12 cellular contexts compared by ENCODE assay signal in genomic region chr11:20368441-20368840, GRCh38. TPM values are rescaled to one million over a fixed set of nuclear protein-coding genes. Genes with fewer than 3 reads are reported as not detected.
DNase-seq lines count a peak whose midpoint lies in the region; ATAC-seq, FAIRE-seq and TF ChIP-seq lines count a peak whose summit lies in the region.
"Had no signal": no experiment of that assay in that cellular context is flagged by ENCODE, and none has a peak within 500 bp of the region (broad histone marks: within the 10 kb centered on the region; RNA-seq: fewer than 3 reads in every experiment).

No MANE protein-coding gene starts in this region.

- H2BK12ac ChIP-seq in H1 (ENCODE audit: low read depth, low read length), result no peak overlapping the region

- H2BK20ac ChIP-seq in H1 (ENCODE audit: low read length), result no peak overlapping the region

- H3K27me3 ChIP-seq in H1 (replicated peaks in 1 of 4; ENCODE audit: control insufficient read depth in 3 of 4, extremely low read depth in 1 of 4, insufficient read depth in 3 of 4, low read length in 3 of 4), result peaks cover 0 to 6% (median 4%) of the 10 kb centered on the region in 4 experiments; a peak in 6 of 7 replicates
- H3K27me3 ChIP-seq in smooth muscle cell (ENCODE audit: low read depth), result no peaks in the 10 kb centered on the region

- no peak for TF ChIP-seq RAD21 in H1 (IDR thresholded peaks at IDR 0.05 in 1 of 2, conservative IDR thresholded peaks at IDR 0.05 in 1 of 2; ENCODE audit: low read depth in 2 of 2, low read length in 2 of 2)

- H3K23ac ChIP-seq in H1 (ENCODE audit: insufficient read length), result no peak overlapping the region

- DNase-seq in activated CD4-positive, alpha-beta T cell treated with anti-CD3 and anti-CD28 coated beads for 36 hours, result no peak
- no peak for DNase-seq in activated CD4-positive, alpha-beta T cell treated with anti-CD3 and anti-CD28 coated beads, Interleukin-2, amount 50 U/mL, for 4 hours
- DNase-seq in RWPE1 (ENCODE audit: low spot score) (peak; percentile 78), H1 (ENCODE audit: low read depth in 1 of 2, low spot score in 2 of 2) (no peak), smooth muscle cell (lab: John Stamatoyannopoulos, UW; ENCODE audit: unreplicated experiment) (no peak), SW 1271 (lab: John Stamatoyannopoulos, UW) (no peak), cerebellum (ENCODE audit: low spot score) (no peak)
- DNase-seq: immature natural killer cell, NCI-H187 treated with DMSO at 0.1 percent for 48 hours had no signal

- H2BK5ac ChIP-seq in H1 (ENCODE audit: low read depth, low read length), result no peak overlapping the region

- TF ChIP-seq CTCF in RWPE1 (conservative IDR thresholded peaks at IDR 0.05; ENCODE audit: low read depth), result no peak
- TF ChIP-seq CTCF in H1 (IDR thresholded peaks at IDR 0.05; ENCODE audit: control extremely low read depth in 1 of 3, insufficient read depth in 1 of 3, low read depth in 1 of 3, low read length in 3 of 3), result no peak
- no peak for TF ChIP-seq CTCF in smooth muscle cell (IDR thresholded peaks at IDR 0.05; ENCODE audit: borderline replicate concordance, insufficient read depth, poor library complexity, severe bottlenecking)

- no peak overlapping the region for H4K5ac ChIP-seq in H1 (ENCODE audit: insufficient read length, low read depth, low read length)

- peaks cover 0 to 3% (median 0%) of the 10 kb centered on the region in 4 experiments; a peak in 1 of 8 replicates for H3K36me3 ChIP-seq in H1 (ENCODE audit: control insufficient read depth in 2 of 4, insufficient read depth in 4 of 4, low read length in 3 of 4)
- H3K36me3 ChIP-seq in smooth muscle cell (ENCODE audit: low read depth), result no peaks in the 10 kb centered on the region

- no peak overlapping the region for H3K4me2 ChIP-seq in H1 (ENCODE audit: insufficient read depth in 1 of 2, low read depth in 2 of 2, low read length in 2 of 2)
- H3K4me2 ChIP-seq in smooth muscle cell, result peak overlapping the region; percentile 43

- no peak for TF ChIP-seq EP300 in H1 (IDR thresholded peaks at IDR 0.05; ENCODE audit: borderline replicate concordance in 1 of 2, low read depth in 2 of 2, low read length in 2 of 2)

- H3K9me3 ChIP-seq in H1 (ENCODE audit: insufficient read depth in 2 of 2, low read depth in 1 of 2, low read length in 1 of 2), result no peaks in the 10 kb centered on the region
- H3K9me3 ChIP-seq in smooth muscle cell (replicated peaks; ENCODE audit: low read depth), result no peaks in the 10 kb centered on the region

- H4K8ac ChIP-seq in H1 (ENCODE audit: extremely low read depth, insufficient read depth, low read length), result no peak overlapping the region

- peaks cover 6% of the 10 kb centered on the region; the same call in 1 of the 2 replicates for H3K23me2 ChIP-seq in H1 (ENCODE audit: low read depth, low read length)

- H3K4me1 ChIP-seq in H1 (replicated peaks in 1 of 4; ENCODE audit: control insufficient read depth in 3 of 4, insufficient read depth in 4 of 4, low read length in 3 of 4) (peaks cover 2 to 13% (median 7%) of the 10 kb centered on the region in 4 experiments; a peak in 6 of 7 replicates), smooth muscle cell (ENCODE audit: low read depth) (peaks cover 21% of the 10 kb centered on the region)

- FAIRE-seq in H1 (lab: Jason Lieb, UNC), result no peak
- FAIRE-seq: HTR-8/SVneo had no signal

- H3K4ac ChIP-seq in H1 (replicated peaks; ENCODE audit: insufficient read length, low read depth, low read length), result no peak overlapping the region

- no peak overlapping the region for H2BK120ac ChIP-seq in H1 (replicated peaks; ENCODE audit: low read depth, low read length)

- H3K4me3 Mint-ChIP-seq in activated CD4-positive, alpha-beta T cell treated with anti-CD3 and anti-CD28 coated beads for 36 hours, result peak overlapping the region; percentile 21
- H3K4me3 Mint-ChIP-seq: immature natural killer cell, nephron had no signal

- ATAC-seq in activated CD4-positive, alpha-beta T cell treated with anti-CD3 and anti-CD28 coated beads for 36 hours, result no peak
- ATAC-seq in HG03108 (IDR thresholded peaks at IDR 0.05; ENCODE audit: unreplicated experiment), result no peak

- H3K79me2 ChIP-seq in H1 (ENCODE audit: control insufficient read depth in 1 of 2, insufficient read depth in 2 of 2, low read length in 2 of 2) (no peaks in the 10 kb centered on the region), smooth muscle cell (ENCODE audit: low read depth) (peaks cover 4% of the 10 kb centered on the region)

- H3K27ac ChIP-seq in RWPE1 (peak overlapping the region; percentile 28; the same call in 1 of the 2 replicates), H1 (ENCODE audit: low read depth, low read length) (no peak overlapping the region), smooth muscle cell (ENCODE audit: low read depth) (peak overlapping the region; percentile 88)

- H3K36me3 Mint-ChIP-seq in activated CD4-positive, alpha-beta T cell treated with anti-CD3 and anti-CD28 coated beads for 36 hours (ENCODE audit: low read depth), result peaks cover 72% of the 10 kb centered on the region

- H3F3A ChIP-seq in smooth muscle cell (ENCODE audit: low read depth), result peaks cover 9% of the 10 kb centered on the region

- no peak for TF ChIP-seq POLR2A in H1 (IDR thresholded peaks at IDR 0.05; ENCODE audit: control extremely low read depth in 1 of 2, low read depth in 2 of 2, low read length in 2 of 2)

- no peak overlapping the region for H2BK15ac ChIP-seq in H1 (ENCODE audit: low read length)

- no peaks in the 10 kb centered on the region for H3K79me1 ChIP-seq in H1 (ENCODE audit: low read depth, low read length)

- no peaks in the 10 kb centered on the region for H3K9me3 Mint-ChIP-seq in activated CD4-positive, alpha-beta T cell treated with anti-CD3 and anti-CD28 coated beads for 36 hours (ENCODE audit: low read depth)
- H3K9me3 Mint-ChIP-seq: immature natural killer cell, nephron had no signal

- H3K27ac Mint-ChIP-seq in activated CD4-positive, alpha-beta T cell treated with anti-CD3 and anti-CD28 coated beads for 36 hours, result peak overlapping the region; percentile 84
- H3K27ac Mint-ChIP-seq: nephron had no signal

- H2AK5ac ChIP-seq in H1 (ENCODE audit: low read depth, low read length), result no peak overlapping the region

- H2AFZ ChIP-seq in H1 (ENCODE audit: low read length), result no peak overlapping the region
- no peak overlapping the region for H2AFZ ChIP-seq in smooth muscle cell (ENCODE audit: low read depth)

- H4K20me1 ChIP-seq in H1 (replicated peaks in 1 of 2; ENCODE audit: control insufficient read depth in 1 of 2, insufficient read depth in 2 of 2, low read length in 2 of 2) (no peaks in the 10 kb centered on the region), smooth muscle cell (ENCODE audit: low read depth) (no peaks in the 10 kb centered on the region)

- H3K4me1 Mint-ChIP-seq in activated CD4-positive, alpha-beta T cell treated with anti-CD3 and anti-CD28 coated beads for 36 hours, result peaks cover 48% of the 10 kb centered on the region

- intact Hi-C loops in activated CD4-positive, alpha-beta T cell treated with anti-CD3 and anti-CD28 coated beads for 36 hours (cut with DNase I, micrococcal nuclease), result loop anchor here in 1 of 2 experiments (10.0 kb wide), 3 partner anchors 394 to 1734 kb away; partner anchors contain the start of gene SPTY2D1

- H3K56ac ChIP-seq in H1 (replicated peaks; ENCODE audit: insufficient read length, low read depth, low read length), result no peak overlapping the region

- H4K91ac ChIP-seq in H1 (replicated peaks; ENCODE audit: insufficient read length, low read length), result no peak overlapping the region

- no peak overlapping the region for H3K14ac ChIP-seq in H1 (ENCODE audit: insufficient read length)

- no peak overlapping the region for H3K18ac ChIP-seq in H1 (ENCODE audit: extremely low read depth, low read length)

- H3K4me3 ChIP-seq in H1 (ENCODE audit: extremely low read depth in 1 of 4, insufficient read depth in 2 of 4, low read depth in 3 of 4, low read length in 4 of 4), result no peak overlapping the region
- H3K4me3 ChIP-seq in smooth muscle cell, result no peak overlapping the region

- CTCF ChIA-PET in activated CD4-positive, alpha-beta T cell treated with anti-CD3 and anti-CD28 coated beads for 36 hours (lab: Charles Lee), result interaction anchor here (0.7 to 4.2 kb wide), 3 partner anchors 14 to 17 kb away, joined by 3 to 24 read pairs (median 4); no protein-coding TSS in a partner anchor
- CTCF ChIA-PET in RWPE1 (lab: Yijun Ruan, JAX) (interaction anchor here (0.6 to 1.6 kb wide), 2 partner anchors 18 to 131 kb away, joined by 3 to 11 read pairs; no protein-coding TSS in a partner anchor), H1 (lab: Charles Lee; ENCODE audit: partially characterized antibody) (interaction anchor here (1.4 to 7.7 kb wide), 2 partner anchors 14 to 240 kb away, joined by 3 to 49 read pairs; no protein-coding TSS in a partner anchor)

- POLR2A ChIA-PET in activated CD4-positive, alpha-beta T cell treated with anti-CD3 and anti-CD28 coated beads for 36 hours (lab: Charles Lee), result no interaction called here
- POLR2A ChIA-PET in RWPE1 (lab: Yijun Ruan, JAX; ENCODE audit: low non-redundant PET) (no interaction called here), H1 (lab: Charles Lee; ENCODE audit: partially characterized antibody) (no interaction called here)

- H3K27me3 Mint-ChIP-seq in activated CD4-positive, alpha-beta T cell treated with anti-CD3 and anti-CD28 coated beads for 36 hours, result no peaks in the 10 kb centered on the region

- H3K9ac ChIP-seq in H1 (replicated peaks in 1 of 4; ENCODE audit: extremely low read depth in 1 of 4, low read depth in 3 of 4, low read length in 3 of 4) (no peak overlapping the region), smooth muscle cell (ENCODE audit: low read depth) (peak overlapping the region; percentile 3)

RNA-seq across cellular contexts. Expression of gene HTATIP2, which starts 4.9 kb away (rescaled TPM):
- 10 to 100 TPM; 41.4 to 60.4 TPM for total RNA-seq in activated CD4-positive, alpha-beta T cell treated with anti-CD3 and anti-CD28 coated beads for 36 hours
- total RNA-seq in H1 (2021; fragmentation: NEBNext Ultra II Directional; extraction: Animal tissue kit (Norgen Biotek cat#: 25700)), result 33.1 and 37.1 TPM in 2 replicates
- 14.0 and 22.6 TPM in 2 replicates for polyA plus RNA-seq in H1 (2011; rRNA removed)
- polyA plus RNA-seq in H1 (2011; cell fraction: cytosol; rRNA removed), result 38.6 TPM
- 10.1 TPM for polyA plus RNA-seq in H1 (2011; cell fraction: nucleus; rRNA removed)
- polyA plus RNA-seq in H1 (2012, experiment 1 of 2), result 36.4 to 50.7 TPM (median 42.5 TPM) in 4 replicates
- polyA plus RNA-seq in H1 (2012, experiment 2 of 2), result 12.0 TPM
- polyA plus RNA-seq in H1 (2013, experiment 1 of 2), result 31.4 TPM
- polyA plus RNA-seq in H1 (2013, experiment 2 of 2), result 35.3 TPM
- polyA minus RNA-seq in H1 (2011; rRNA and poly(A)+ RNA removed), result 15.5 and 18.6 TPM in 2 replicates
- 10.8 TPM for polyA minus RNA-seq in H1 (2011; cell fraction: cytosol; rRNA and poly(A)+ RNA removed)
- 14.2 TPM for polyA minus RNA-seq in H1 (2011; cell fraction: nucleus; rRNA and poly(A)+ RNA removed)
- total RNA-seq in smooth muscle cell, result 29.1 and 34.1 TPM in 2 replicates
- 38.4 and 44.9 TPM in 2 replicates for polyA plus RNA-seq in smooth muscle cell
- total RNA-seq in cerebellum, result 0.91 TPM

RNA-seq across cellular contexts. Expression of gene PRMT3, which starts 19.1 kb away (rescaled TPM):
- 10 to 100 TPM; 36.5 to 39.0 TPM for total RNA-seq in activated CD4-positive, alpha-beta T cell treated with anti-CD3 and anti-CD28 coated beads for 36 hours
- total RNA-seq in H1 (2021; fragmentation: NEBNext Ultra II Directional; extraction: Animal tissue kit (Norgen Biotek cat#: 25700)), result 25.0 and 26.5 TPM in 2 replicates
- polyA plus RNA-seq in H1 (2011; rRNA removed) (9.2 and 11.2 TPM in 2 replicates), smooth muscle cell (8.1 and 8.8 TPM in 2 replicates)
- 16.1 TPM for polyA plus RNA-seq in H1 (2011; cell fraction: cytosol; rRNA removed)
- 9.4 TPM for polyA plus RNA-seq in H1 (2011; cell fraction: nucleus; rRNA removed)
- 14.8 to 23.7 TPM (median 17.1 TPM) in 4 replicates for polyA plus RNA-seq in H1 (2012, experiment 1 of 2)
- polyA plus RNA-seq in H1 (2012, experiment 2 of 2), result 2.4 TPM
- 15.1 TPM for polyA plus RNA-seq in H1 (2013, experiment 1 of 2)
- polyA plus RNA-seq in H1 (2013, experiment 2 of 2), result 14.1 TPM
- 15.6 TPM in 2 replicates for polyA minus RNA-seq in H1 (2011; rRNA and poly(A)+ RNA removed)
- polyA minus RNA-seq in H1 (2011; cell fraction: cytosol; rRNA and poly(A)+ RNA removed), result 11.7 TPM
- 40.9 TPM for polyA minus RNA-seq in H1 (2011; cell fraction: nucleus; rRNA and poly(A)+ RNA removed)
- total RNA-seq in smooth muscle cell (11.9 and 13.4 TPM in 2 replicates), cerebellum (21.2 TPM)

Comparison
In these comparisons a context has a peak if more than half of its experiments do, and no peak if none do; other contexts are left out.
1. RNA of gene HTATIP2, which starts 4.9 kb away (total RNA-seq): 41.4 to 60.4 TPM in activated CD4-positive, alpha-beta T cell treated with anti-CD3 and anti-CD28 coated beads for 36 hours, 29.1 to 34.1 TPM in smooth muscle cell and 33.1 to 37.1 TPM in H1; 0.91 TPM in cerebellum (single experiment); every median in the first group is over 10 times any median in the second.